Comparison of ENCODE assay signal across 25 cellular contexts in the genomic region with DNA sequence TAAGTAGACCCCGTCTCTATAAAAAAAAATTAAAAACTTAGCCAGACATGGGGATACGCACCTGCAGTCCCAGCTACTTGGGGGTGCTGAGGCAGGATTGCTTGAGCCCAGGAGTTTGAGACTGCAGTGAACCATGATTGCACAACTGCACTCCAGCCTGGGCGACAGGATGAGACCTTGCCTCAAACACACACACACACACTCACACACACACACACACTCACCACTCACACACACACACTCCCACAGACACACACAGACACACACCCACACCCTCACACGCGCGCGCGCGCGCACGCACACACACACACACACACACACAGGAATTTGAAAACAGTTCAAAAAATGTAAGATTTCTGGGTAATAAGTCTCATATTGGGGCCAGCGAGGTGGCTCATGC. TPM values are rescaled to one million over a fixed set of nuclear protein-coding genes. Genes with fewer than 3 reads are reported as not detected.
"Had no signal": no experiment of that assay in that cellular context is flagged by ENCODE, and none has a peak within 500 bp of the region (broad histone marks: within the 10 kb centered on the region; RNA-seq: fewer than 3 reads in every experiment).

No MANE protein-coding gene starts in this region.

- H3K4me1 Mint-ChIP-seq: activated CD4-positive, alpha-beta memory T cell treated with anti-CD3 and anti-CD28 coated beads, Interleukin-2, amount 10 ng/mL, durations not matched to agents 7 days and 5 days; activated naive CD4-positive, alpha-beta T cell treated with anti-CD3 and anti-CD28 coated beads, Interleukin-2, amount 10 ng/mL, durations not matched to agents 7 days and 5 days; WTC11 had no signal

- H3K27me3 Mint-ChIP-seq: activated T-cell treated with anti-CD3 and anti-CD28 coated beads, Interleukin-2, amount 50 U/mL, for 24 hours; progenitor cell of endocrine pancreas had no signal

- ATAC-seq: heart right ventricle, WTC11 had no signal

- FAIRE-seq: frontal cortex had no signal

- H3K27ac ChIP-seq: ascending aorta, breast epithelium, coronary artery, heart right ventricle, left ventricle myocardium inferior, thyroid gland had no signal

- H3K36me3 Mint-ChIP-seq: WTC11 had no signal

- H3K27ac Mint-ChIP-seq: activated CD4-positive, alpha-beta memory T cell treated with anti-CD3 and anti-CD28 coated beads, Interleukin-2, amount 10 ng/mL, durations not matched to agents 7 days and 5 days; activated naive CD4-positive, alpha-beta T cell treated with anti-CD3 and anti-CD28 coated beads, Interleukin-2, amount 10 ng/mL, durations not matched to agents 7 days and 5 days; activated T-cell treated with anti-CD3 and anti-CD28 coated beads, Interleukin-2, amount 50 U/mL, for 24 hours; progenitor cell of endocrine pancreas; T-helper 2 cell treated with Interferon-gamma antibody and Interleukin-4, amounts not matched to agents 5 μg/mL and 100 μg/mL, for 36 hours had no signal

- H3K9me3 ChIP-seq: thyroid gland had no signal

- H3K4me3 ChIP-seq: ascending aorta, breast epithelium, coronary artery, heart right ventricle, left ventricle myocardium inferior, thyroid gland had no signal

- DNase-seq: activated CD4-positive, alpha-beta memory T cell treated with anti-CD3 and anti-CD28 coated beads, Interleukin-2, amount 10 ng/mL, durations not matched to agents 7 days and 5 days; activated CD4-positive, alpha-beta T cell treated with anti-CD3 and anti-CD28 coated beads for 4 hours; activated naive CD4-positive, alpha-beta T cell treated with anti-CD3 and anti-CD28 coated beads, Interleukin-2, amount 10 ng/mL, durations not matched to agents 7 days and 5 days; activated T-cell treated with anti-CD3 and anti-CD28 coated beads, Interleukin-2, amount 50 U/mL, for 24 hours; erythroblast; heart right ventricle; kidney glomerular epithelial cell; left ventricle myocardium inferior; stimulated activated CD4-positive, alpha-beta T cell treated with anti-CD3 and anti-CD28 coated beads, Interleukin-12 subunit alpha, Interleukin-12 subunit beta, amount 100 ng/mL, for 4 hours; stimulated activated CD4-positive, alpha-beta T cell treated with anti-CD3 and anti-CD28 coated beads, Interleukin-1b, Interleukin-23, amount 100 ng/mL, for 48 hours; stimulated activated CD8-positive, alpha-beta memory T cell treated with anti-CD3 and anti-CD28 coated beads, Interleukin-4, amount 100 ng/mL, for 48 hours; stimulated activated naive CD4-positive, alpha-beta T cell; thyroid gland had no signal

- H3K4me3 Mint-ChIP-seq: activated CD4-positive, alpha-beta memory T cell treated with anti-CD3 and anti-CD28 coated beads, Interleukin-2, amount 10 ng/mL, durations not matched to agents 7 days and 5 days; activated naive CD4-positive, alpha-beta T cell treated with anti-CD3 and anti-CD28 coated beads, Interleukin-2, amount 10 ng/mL, durations not matched to agents 7 days and 5 days; activated T-cell treated with anti-CD3 and anti-CD28 coated beads, Interleukin-2, amount 50 U/mL, for 24 hours; T-helper 2 cell treated with Interferon-gamma antibody and Interleukin-4, amounts not matched to agents 5 μg/mL and 100 μg/mL, for 36 hours; WTC11 had no signal

- H3K27me3 ChIP-seq: ascending aorta, breast epithelium, thyroid gland had no signal

- H3K36me3 ChIP-seq: ascending aorta, breast epithelium, heart right ventricle, left ventricle myocardium inferior, thyroid gland had no signal

RNA-seq across cellular contexts. Expression of a gene that starts 8.7 kb away (rescaled TPM):
- total RNA-seq: activated CD4-positive, alpha-beta memory T cell treated with anti-CD3 and anti-CD28 coated beads, Interleukin-2, amount 10 ng/mL, durations not matched to agents 7 days and 5 days; ascending aorta; breast epithelium; frontal cortex; heart right ventricle; left ventricle myocardium inferior; myocyte; osteoblast; progenitor cell of endocrine pancreas; subcutaneous adipose tissue; thyroid gland; urinary bladder; WTC11 had no signal
- polyA plus RNA-seq: heart right ventricle, neural cell, urinary bladder had no signal
